8 cellular contexts compared by ENCODE assay signal in genomic region chr10:110304780-110305421, GRCh38. TPM values are rescaled to one million over a fixed set of nuclear protein-coding genes. Genes with fewer than 3 reads are reported as not detected.
A peak's percentile ranks its signal among the peaks of the same experiment; 100 is the strongest.
DNase-seq lines count a peak whose midpoint lies in the region; ATAC-seq and TF ChIP-seq lines count a peak whose summit lies in the region.

Gene SMNDC1, minus strand, starts transcription at chr10:110304920. Its CDS starts 1,333 bp downstream, at chr10:110303587.

- TF ChIP-seq CTCF in LNCaP clone FGC (IDR thresholded peaks at IDR 0.05; ENCODE audit: control insufficient read depth, extremely low read depth, insufficient read depth) (no peak), RWPE1 (conservative IDR thresholded peaks at IDR 0.05; ENCODE audit: low read depth) (no peak)

- DNase-seq in Daoy (ENCODE audit: low read depth) (peak; percentile 97), GOT3 (lab: John Stamatoyannopoulos, UW) (peak; percentile 86), LNCaP clone FGC (ENCODE audit: low read depth) (peak; percentile 97), RWPE1 (ENCODE audit: low spot score) (peak; percentile 98), fibroblast of gingiva (ENCODE audit: low read depth) (peak; percentile 96), naive B cell (peak; percentile 95)

- H3K36me3 Mint-ChIP-seq in activated T-helper 17 cell treated with anti-CD3 and anti-CD28 coated beads, Interleukin-2, amount 50 U/mL, for 72 hours (ENCODE audit: low read depth), result peaks cover 53% of the 10 kb centered on the region
- peaks cover 0 to 8% of the 10 kb centered on the region in 2 donors for H3K36me3 Mint-ChIP-seq in naive B cell
- H3K36me3 Mint-ChIP-seq in stimulated activated memory B cell treated with anti-CD40 and anti-IgM and Interleukin-4, amounts not matched to agents 10 μg/mL and 1 μg/mL and 100 μg/mL, for 72 hours, result peaks cover 29% of the 10 kb centered on the region

- H3K4me1 Mint-ChIP-seq in activated T-helper 17 cell treated with anti-CD3 and anti-CD28 coated beads, Interleukin-2, amount 50 U/mL, for 72 hours, result peaks cover 23% of the 10 kb centered on the region
- peaks cover 20 to 50% (median 35%) of the 10 kb centered on the region in 3 donors for H3K4me1 Mint-ChIP-seq in naive B cell
- H3K4me1 Mint-ChIP-seq in stimulated activated memory B cell treated with anti-CD40 and anti-IgM and Interleukin-4, amounts not matched to agents 10 μg/mL and 1 μg/mL and 100 μg/mL, for 72 hours, result peaks cover 26% of the 10 kb centered on the region

- peak within 1 kb of the TSS; percentile 67 for H3K4me3 ChIP-seq in LNCaP clone FGC (ENCODE audit: low read depth, low read length)

- H3K9me3 Mint-ChIP-seq in activated T-helper 17 cell treated with anti-CD3 and anti-CD28 coated beads, Interleukin-2, amount 50 U/mL, for 72 hours, result no peaks in the 10 kb centered on the region
- no peaks in the 10 kb centered on the region for H3K9me3 Mint-ChIP-seq in naive B cell
- H3K9me3 Mint-ChIP-seq in stimulated activated memory B cell treated with anti-CD40 and anti-IgM and Interleukin-4, amounts not matched to agents 10 μg/mL and 1 μg/mL and 100 μg/mL, for 72 hours, result no peaks in the 10 kb centered on the region

- peak; percentile 89 for ATAC-seq in activated T-helper 17 cell treated with anti-CD3 and anti-CD28 coated beads, Interleukin-2, amount 50 U/mL, for 72 hours (replicated peaks)
- ATAC-seq in naive B cell (ENCODE audit: low read depth in 2 of 2), result peak; percentile 87 to 88
- peak; percentile 98 for ATAC-seq in stimulated activated memory B cell treated with anti-CD40 and anti-IgM and Interleukin-4, amounts not matched to agents 10 μg/mL and 1 μg/mL and 100 μg/mL, for 72 hours

- H3K27ac ChIP-seq in RWPE1, result peak within 1 kb of the TSS; percentile 97

- peak within 1 kb of the TSS; percentile 96 for H3K27ac Mint-ChIP-seq in activated T-helper 17 cell treated with anti-CD3 and anti-CD28 coated beads, Interleukin-2, amount 50 U/mL, for 72 hours
- peak within 1 kb of the TSS; percentile 95 to 99 (median 98) for H3K27ac Mint-ChIP-seq in naive B cell
- peak within 1 kb of the TSS; percentile 90 for H3K27ac Mint-ChIP-seq in stimulated activated memory B cell treated with anti-CD40 and anti-IgM and Interleukin-4, amounts not matched to agents 10 μg/mL and 1 μg/mL and 100 μg/mL, for 72 hours

- H3K4me3 Mint-ChIP-seq in activated T-helper 17 cell treated with anti-CD3 and anti-CD28 coated beads, Interleukin-2, amount 50 U/mL, for 72 hours, result peak within 1 kb of the TSS; percentile 92
- H3K4me3 Mint-ChIP-seq in naive B cell, result peak within 1 kb of the TSS; percentile 90 to 99 (median 98)
- peak within 1 kb of the TSS; percentile 95 for H3K4me3 Mint-ChIP-seq in stimulated activated memory B cell treated with anti-CD40 and anti-IgM and Interleukin-4, amounts not matched to agents 10 μg/mL and 1 μg/mL and 100 μg/mL, for 72 hours

- no peaks in the 10 kb centered on the region for H3K27me3 Mint-ChIP-seq in activated T-helper 17 cell treated with anti-CD3 and anti-CD28 coated beads, Interleukin-2, amount 50 U/mL, for 72 hours
- no peaks in the 10 kb centered on the region for H3K27me3 Mint-ChIP-seq in naive B cell
- H3K27me3 Mint-ChIP-seq in stimulated activated memory B cell treated with anti-CD40 and anti-IgM and Interleukin-4, amounts not matched to agents 10 μg/mL and 1 μg/mL and 100 μg/mL, for 72 hours, result no peaks in the 10 kb centered on the region

- POLR2A ChIA-PET in RWPE1 (lab: Yijun Ruan, JAX; ENCODE audit: low non-redundant PET), result no interaction called here

- CTCF ChIA-PET in RWPE1 (lab: Yijun Ruan, JAX), result interaction anchor here (0.6 to 1.7 kb wide), 2 partner anchors 241 to 367 kb away, joined by 3 to 7 read pairs; no protein-coding TSS in a partner anchor

RNA-seq across cellular contexts. Expression of gene SMNDC1, which starts in this region (rescaled TPM):
- 5.8 and 7.5 TPM in 2 replicates for total RNA-seq in Daoy (2014; rRNA removed; shearing (Covaris generic))
- total RNA-seq in activated T-helper 17 cell treated with anti-CD3 and anti-CD28 coated beads, Interleukin-2, amount 50 U/mL, for 72 hours, result 10 to 100 TPM; 35.8 to 40.1 TPM
- polyA plus RNA-seq in naive B cell (ENCODE audit: low read depth in 6 of 6), result 10 to 100 TPM; 11.9 to 20.8 (median 15.9) TPM

Comparison
In these comparisons a context has a peak if more than half of its experiments do, and no peak if none do; other contexts are left out.
1. Peak in every context shown above with its lines: DNase-seq, ATAC-seq, H3K4me3 ChIP-seq and H3K27ac ChIP-seq.